8 cellular contexts compared by ENCODE assay signal in the genomic region with DNA sequence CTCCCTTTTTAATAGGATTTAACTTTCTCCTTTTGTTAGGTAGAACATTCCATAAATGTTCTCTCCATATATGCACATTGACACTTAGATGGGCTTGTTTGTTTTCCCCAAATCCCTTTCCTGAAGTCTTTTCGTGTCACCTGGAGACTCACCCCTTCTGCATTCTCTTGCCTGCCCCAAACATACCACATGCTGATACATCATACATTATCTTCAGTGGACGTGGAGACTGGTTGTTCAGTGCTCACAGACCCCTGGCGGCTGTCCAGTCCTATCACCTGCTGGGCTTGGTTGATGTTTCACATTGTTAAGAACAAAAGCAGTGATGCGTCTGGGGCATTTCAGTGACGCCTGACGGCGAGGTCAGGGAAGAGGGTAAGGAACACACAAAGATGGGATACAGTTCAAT. TPM values are rescaled to one million over a fixed set of nuclear protein-coding genes. Genes with fewer than 3 reads are reported as not detected.
A peak's percentile ranks its signal among the peaks of the same experiment; 100 is the strongest.
DNase-seq lines count a peak whose midpoint lies in the region; ATAC-seq and TF ChIP-seq lines count a peak whose summit lies in the region.

No MANE protein-coding gene starts in this region.

- no peaks in the 10 kb centered on the region for H3K36me3 Mint-ChIP-seq in progenitor cell of endocrine pancreas (ENCODE audit: insufficient read depth)

- ATAC-seq in HG02870 (IDR thresholded peaks at IDR 0.05; ENCODE audit: unreplicated experiment) (no peak), GM18517 (IDR thresholded peaks at IDR 0.05; ENCODE audit: unreplicated experiment) (no peak), HG02763 (IDR thresholded peaks at IDR 0.05; ENCODE audit: unreplicated experiment) (no peak)

- peaks cover 51% of the 10 kb centered on the region for H3K4me1 ChIP-seq in DOHH2 (ENCODE audit: control insufficient read depth, low read length)

- peak; percentile 92 for DNase-seq in NCI-H146 treated with DMSO at 0.1 percent for 48 hours (lab: John Stamatoyannopoulos, UW; ENCODE audit: unreplicated experiment)
- peak; percentile 82 for DNase-seq in astrocyte of the spinal cord (ENCODE audit: low read depth, low spot score)
- no peak for DNase-seq in progenitor cell of endocrine pancreas (ENCODE audit: low spot score, unreplicated experiment)
- no peak for DNase-seq in RWPE1 (ENCODE audit: low spot score)

- no peaks in the 10 kb centered on the region for H3K27me3 ChIP-seq in DOHH2 (ENCODE audit: control insufficient read depth, low read length)

- H3K27ac ChIP-seq in DOHH2 (ENCODE audit: low read depth, low read length) (peak overlapping the region; percentile 100; the same call in 1 of the 2 replicates), RWPE1 (no peak overlapping the region)

- peak overlapping the region; percentile 99 for H3K4me2 ChIP-seq in DOHH2 (ENCODE audit: low read length)

- no peaks in the 10 kb centered on the region for H3K9me3 Mint-ChIP-seq in progenitor cell of endocrine pancreas (ENCODE audit: low read depth)

- H3K27ac Mint-ChIP-seq in progenitor cell of endocrine pancreas, result peak overlapping the region; percentile 95

- CTCF ChIA-PET in RWPE1 (lab: Yijun Ruan, JAX), result interaction anchor here (0.7 to 2.2 kb wide), 3 partner anchors 8 to 159 kb away, joined by 3 to 14 read pairs (median 4); no protein-coding TSS in a partner anchor

- H3K9me2 ChIP-seq in DOHH2 (replicated peaks; ENCODE audit: control insufficient read depth, low read length), result no peaks in the 10 kb centered on the region

- no peak overlapping the region for H3K4me3 Mint-ChIP-seq in progenitor cell of endocrine pancreas (ENCODE audit: low read depth)

- H4K20me1 ChIP-seq in DOHH2 (ENCODE audit: control insufficient read depth, insufficient read depth, low read depth, low read length), result no peaks in the 10 kb centered on the region

- in situ Hi-C loops in astrocyte of the spinal cord (cut with HindIII; ENCODE audit: low sequenced_read_pairs), result no loop called here

- H3K4me3 ChIP-seq in DOHH2 (ENCODE audit: low read length), result no peak overlapping the region
- no peak overlapping the region for H3K4me3 ChIP-seq in astrocyte of the spinal cord (ENCODE audit: low read depth, low read length)

- H3K9me3 ChIP-seq in DOHH2 (ENCODE audit: control insufficient read depth, insufficient read depth, low read length), result no peaks in the 10 kb centered on the region

- no peak for TF ChIP-seq CTCF in DOHH2 (IDR thresholded peaks at IDR 0.05; ENCODE audit: low read depth, low read length, poor library complexity, severe bottlenecking)
- TF ChIP-seq CTCF in astrocyte of the spinal cord (IDR thresholded peaks at IDR 0.05; ENCODE audit: low read depth, low read length), result no peak
- TF ChIP-seq CTCF in progenitor cell of endocrine pancreas (IDR thresholded peaks at IDR 0.05; ENCODE audit: unreplicated experiment), result peak; percentile 47
- TF ChIP-seq CTCF in RWPE1 (conservative IDR thresholded peaks at IDR 0.05; ENCODE audit: low read depth), result no peak

- H3K27me3 Mint-ChIP-seq in progenitor cell of endocrine pancreas, result no peaks in the 10 kb centered on the region

- 0 out of 2 replicates have a peak, but pooled peaks cover 3% of the 10 kb centered on the region for H3K36me3 ChIP-seq in DOHH2 (ENCODE audit: control insufficient read depth, low read length)

- H3K79me2 ChIP-seq in DOHH2 (ENCODE audit: control insufficient read depth, low read length), result peaks cover 3% of the 10 kb centered on the region

- peaks cover 43% of the 10 kb centered on the region for H3F3A ChIP-seq in DOHH2 (ENCODE audit: control insufficient read depth, insufficient read depth)

- peaks cover 39% of the 10 kb centered on the region for H3K4me1 Mint-ChIP-seq in progenitor cell of endocrine pancreas (ENCODE audit: low read depth)

- POLR2A ChIA-PET in RWPE1 (lab: Yijun Ruan, JAX; ENCODE audit: low non-redundant PET), result no interaction called here

RNA-seq across cellular contexts. Expression of gene FMOD, which starts 22.2 kb away (rescaled TPM):
- 2.5 and 3.1 TPM in 2 replicates for total RNA-seq in progenitor cell of endocrine pancreas

RNA-seq across cellular contexts. Expression of gene BTG2, which starts 23.4 kb away (rescaled TPM):
- total RNA-seq in progenitor cell of endocrine pancreas, result 103 and 110 TPM in 2 replicates

Comparison
In these comparisons a context has a peak if more than half of its experiments do, and no peak if none do; other contexts are left out.
1. DNase-seq: peak in NCI-H146 treated with DMSO at 0.1 percent for 48 hours (single experiment) and astrocyte of the spinal cord (single experiment); none in progenitor cell of endocrine pancreas (single experiment) and RWPE1 (single experiment).